ENCODE assay signal across 30 cellular contexts in genomic region chr19:46182476-46182875, GRCh38. TPM values are rescaled to one million over a fixed set of nuclear protein-coding genes. Genes with fewer than 3 reads are reported as not detected.
DNase-seq lines count a peak whose midpoint lies in the region; FAIRE-seq and TF ChIP-seq lines count a peak whose summit lies in the region.
"Had no signal": no experiment of that assay in that cellular context is flagged by ENCODE, and none has a peak within 500 bp of the region (broad histone marks: within the 10 kb centered on the region; RNA-seq: fewer than 3 reads in every experiment).

No MANE protein-coding gene starts in this region.

- peak; percentile 47 for FAIRE-seq in bronchial epithelial cell (lab: Jason Lieb, UNC)
- FAIRE-seq: GM12878, GM19239, H54 had no signal

- H3K9me3 Mint-ChIP-seq in activated naive CD4-positive, alpha-beta T cell treated with anti-CD3 and anti-CD28 coated beads, Interleukin-2, amount 50 U/mL, for 24 hours: no peaks in the 10 kb centered on the region
- H3K9me3 Mint-ChIP-seq in type B pancreatic cell: no peaks in the 10 kb centered on the region
- H3K9me3 Mint-ChIP-seq in activated naive CD8-positive, alpha-beta T cell treated with anti-CD3 and anti-CD28 coated beads for 36 hours: no peaks in the 10 kb centered on the region
- H3K9me3 Mint-ChIP-seq: CD4-positive, alpha-beta memory T cell had no signal

- POLR2A ChIA-PET in RWPE1 (lab: Yijun Ruan, JAX; ENCODE audit: low non-redundant PET): no interaction called here

- peak overlapping the region; percentile 1 for H3K27ac Mint-ChIP-seq in activated naive CD4-positive, alpha-beta T cell treated with anti-CD3 and anti-CD28 coated beads, Interleukin-2, amount 50 U/mL, for 24 hours
- peak overlapping the region; percentile 71 for H3K27ac Mint-ChIP-seq in type B pancreatic cell
- H3K27ac Mint-ChIP-seq in activated naive CD8-positive, alpha-beta T cell treated with anti-CD3 and anti-CD28 coated beads for 36 hours: no peak overlapping the region
- H3K27ac Mint-ChIP-seq: CD4-positive, alpha-beta memory T cell had no signal

- TF ChIP-seq CTCF in RWPE1 (conservative IDR thresholded peaks at IDR 0.05; ENCODE audit: low read depth) (no peak), bronchial epithelial cell (IDR thresholded peaks at IDR 0.05; ENCODE audit: insufficient read depth, low read length, severe bottlenecking) (no peak), type B pancreatic cell (conservative IDR thresholded peaks at IDR 0.05) (no peak)

- CTCF ChIA-PET in RWPE1 (lab: Yijun Ruan, JAX): interaction anchor here (0.7 kb wide), 1 partner anchor 202 kb away, joined by 4 read pairs; no protein-coding TSS in a partner anchor

- H3K4me1 Mint-ChIP-seq in activated naive CD4-positive, alpha-beta T cell treated with anti-CD3 and anti-CD28 coated beads, Interleukin-2, amount 50 U/mL, for 24 hours: peaks cover 24% of the 10 kb centered on the region
- peaks cover 10% of the 10 kb centered on the region for H3K4me1 Mint-ChIP-seq in type B pancreatic cell (ENCODE audit: unreplicated experiment)
- peaks cover 26% of the 10 kb centered on the region for H3K4me1 Mint-ChIP-seq in activated naive CD8-positive, alpha-beta T cell treated with anti-CD3 and anti-CD28 coated beads for 36 hours

- DNase-seq in activated naive CD4-positive, alpha-beta T cell treated with anti-CD3 and anti-CD28 coated beads, Interleukin-2, amount 50 U/mL, for 16 hours: no peak
- DNase-seq in RWPE1 (ENCODE audit: low spot score) (no peak), bronchial epithelial cell (ENCODE audit: low read depth) (no peak), type B pancreatic cell (ENCODE audit: extremely low spot score, unreplicated experiment) (no peak)
- no peak for DNase-seq in activated effector memory CD4-positive, alpha-beta T cell treated with Interleukin-2 at 50 U/mL for 16 hours
- no peak for DNase-seq in activated naive CD8-positive, alpha-beta T cell treated with anti-CD3 and anti-CD28 coated beads for 36 hours
- DNase-seq: AML-193; CD4-positive, alpha-beta memory T cell; COR-L47; DMS79; EL; GDM1; Kasumi-1; MV-4-11; NCI-H1105; NCI-H1436 treated with DMSO at 0.1 percent for 48 hours; NCI-H187 treated with DMSO at 0.1 percent for 48 hours; NCI-H2107; NCI-H524; NCI-H748 treated with DMSO at 0.1 percent for 48 hours; Right ventricle myocardium superior had no signal

- H3K27me3 ChIP-seq in bronchial epithelial cell (ENCODE audit: control insufficient read depth, insufficient read depth, low read length): peaks cover 15% of the 10 kb centered on the region
- H3K27me3 ChIP-seq: SJSA1 had no signal

- no peak overlapping the region for H3K4me3 ChIP-seq in bronchial epithelial cell (ENCODE audit: low read depth, low read length)
- H3K4me3 ChIP-seq: BLaER1 treated with 17β-estradiol and CSF1 and Interleukin-3, amounts not matched to agents 10 nM and 100 nM; GM12878; SJSA1 had no signal

- H3K36me3 Mint-ChIP-seq in activated naive CD4-positive, alpha-beta T cell treated with anti-CD3 and anti-CD28 coated beads, Interleukin-2, amount 50 U/mL, for 24 hours: no peaks in the 10 kb centered on the region
- no peaks in the 10 kb centered on the region for H3K36me3 Mint-ChIP-seq in type B pancreatic cell
- H3K36me3 Mint-ChIP-seq in activated naive CD8-positive, alpha-beta T cell treated with anti-CD3 and anti-CD28 coated beads for 36 hours: peaks cover 4% of the 10 kb centered on the region
- H3K36me3 Mint-ChIP-seq: CD4-positive, alpha-beta memory T cell had no signal

- H3K27me3 Mint-ChIP-seq in activated naive CD4-positive, alpha-beta T cell treated with anti-CD3 and anti-CD28 coated beads, Interleukin-2, amount 50 U/mL, for 24 hours: peaks cover 6% of the 10 kb centered on the region
- no peaks in the 10 kb centered on the region for H3K27me3 Mint-ChIP-seq in type B pancreatic cell
- H3K27me3 Mint-ChIP-seq in activated naive CD8-positive, alpha-beta T cell treated with anti-CD3 and anti-CD28 coated beads for 36 hours: peaks cover 42% of the 10 kb centered on the region

- no peaks in the 10 kb centered on the region for H3K36me3 ChIP-seq in bronchial epithelial cell (ENCODE audit: control insufficient read depth, insufficient read depth, low read length)
- H3K36me3 ChIP-seq: BLaER1 treated with 17β-estradiol and CSF1 and Interleukin-3, amounts not matched to agents 10 nM and 100 nM; SJSA1 had no signal

- H3K4me3 Mint-ChIP-seq in activated naive CD4-positive, alpha-beta T cell treated with anti-CD3 and anti-CD28 coated beads, Interleukin-2, amount 50 U/mL, for 24 hours: no peak overlapping the region
- no peak overlapping the region for H3K4me3 Mint-ChIP-seq in type B pancreatic cell
- H3K4me3 Mint-ChIP-seq in activated naive CD8-positive, alpha-beta T cell treated with anti-CD3 and anti-CD28 coated beads for 36 hours: no peak overlapping the region
- H3K4me3 Mint-ChIP-seq: CD4-positive, alpha-beta memory T cell had no signal

- peak overlapping the region; percentile 86 for H3K27ac ChIP-seq in RWPE1
- H3K27ac ChIP-seq: HL-60 had no signal

RNA-seq across cellular contexts. Expression of gene IGFL2, which starts 34.4 kb away (rescaled TPM):
- total RNA-seq in bronchial epithelial cell: 2.4 TPM in 1 of 2 replicates, not detected in the other
- 104 and 441 TPM in 2 replicates for total RNA-seq in type B pancreatic cell (ENCODE audit: low replicate concordance)
- total RNA-seq in activated naive CD8-positive, alpha-beta T cell treated with anti-CD3 and anti-CD28 coated beads for 36 hours: not detected
- total RNA-seq: A172, GM12878, M059J, Right ventricle myocardium superior, SJSA1 had no signal

RNA-seq across cellular contexts. Expression of gene IGFL1, which starts 47.1 kb away (rescaled TPM):
- total RNA-seq in bronchial epithelial cell (not detected in 2 replicates), type B pancreatic cell (ENCODE audit: low replicate concordance) (0.56 and 0.76 TPM in 2 replicates)
- not detected for total RNA-seq in activated naive CD8-positive, alpha-beta T cell treated with anti-CD3 and anti-CD28 coated beads for 36 hours
- total RNA-seq: CD4-positive, alpha-beta memory T cell; GM12878; M059J; Right ventricle myocardium superior; SJSA1 had no signal

RNA-seq across cellular contexts. Expression of gene IGFL3, which starts 58.0 kb away (rescaled TPM):
- total RNA-seq in bronchial epithelial cell: not detected in 2 replicates
- not detected in 2 replicates for total RNA-seq in type B pancreatic cell (ENCODE audit: low replicate concordance)
- total RNA-seq in activated naive CD8-positive, alpha-beta T cell treated with anti-CD3 and anti-CD28 coated beads for 36 hours: not detected
- total RNA-seq: A172; CD4-positive, alpha-beta memory T cell; GM12878; M059J; Right ventricle myocardium superior; SJSA1 had no signal

Comparison
In these comparisons a context has a peak if more than half of its experiments do, and no peak if none do; other contexts are left out.
1. RNA of gene IGFL2, which starts 34.4 kb away (total RNA-seq): 104 to 441 TPM in type B pancreatic cell; 2.4 TPM in bronchial epithelial cell and not detected in activated naive CD8-positive, alpha-beta T cell treated with anti-CD3 and anti-CD28 coated beads for 36 hours; every median in the first group is over 10 times any median in the second.